ENCODE assay signal across 8 cellular contexts in genomic region chr7:92645531-92646061, GRCh38. TPM values are rescaled to one million over a fixed set of nuclear protein-coding genes. Genes with fewer than 3 reads are reported as not detected.
DNase-seq lines count a peak whose midpoint lies in the region; ATAC-seq lines count a peak whose summit lies in the region.

No MANE protein-coding gene starts in this region.

- no peak overlapping the region for H4K8ac ChIP-seq in neuronal stem cell (ENCODE audit: low read depth, low read length)

- ATAC-seq in aorta (ENCODE audit: low FRiP score): peak; percentile 58

- H2BK12ac ChIP-seq in neuronal stem cell (ENCODE audit: low read length): no peak overlapping the region

- H2AFZ ChIP-seq in neuronal stem cell (ENCODE audit: low read length): no peak overlapping the region

- H2BK120ac ChIP-seq in neuronal stem cell (ENCODE audit: low read depth, low read length): no peak overlapping the region

- H2BK5ac ChIP-seq in neuronal stem cell (ENCODE audit: low read length): no peak overlapping the region

- H3K36me3 ChIP-seq in aorta (ENCODE audit: control insufficient read depth in 1 of 2, insufficient read depth in 2 of 2, low read length in 1 of 2): no peaks in the 10 kb centered on the region
- H3K36me3 ChIP-seq in neuronal stem cell (replicated peaks in 1 of 2; ENCODE audit: control insufficient read depth in 2 of 2, insufficient read depth in 2 of 2, low read length in 2 of 2): no peaks in the 10 kb centered on the region

- no peaks in the 10 kb centered on the region for H3K79me1 ChIP-seq in neuronal stem cell (ENCODE audit: low read depth, low read length)

- H3K27me3 Mint-ChIP-seq in activated CD4-positive, alpha-beta memory T cell treated with anti-CD3 and anti-CD28 coated beads for 36 hours: no peaks in the 10 kb centered on the region

- H3K4me1 Mint-ChIP-seq in activated CD4-positive, alpha-beta memory T cell treated with anti-CD3 and anti-CD28 coated beads for 36 hours (ENCODE audit: low read depth): peaks cover 93% of the 10 kb centered on the region

- no peaks in the 10 kb centered on the region for H3K27me3 ChIP-seq in aorta (ENCODE audit: control insufficient read depth in 1 of 2, insufficient read depth in 2 of 2, low read length in 1 of 2)
- H3K27me3 ChIP-seq in neuronal stem cell (ENCODE audit: control insufficient read depth in 3 of 3, insufficient read depth in 3 of 3, low read depth in 1 of 3, low read length in 3 of 3): no peaks in the 10 kb centered on the region

- no peak overlapping the region for H4K91ac ChIP-seq in neuronal stem cell (ENCODE audit: low read depth, low read length, poor library complexity)

- no peak overlapping the region for H3K4me2 ChIP-seq in neuronal stem cell (ENCODE audit: insufficient read depth, low read length, poor library complexity, severe bottlenecking)

- 68 to 70% methylated on average over 8 of the region's 8 CpGs for WGBS in aorta, 2 donors
- WGBS in neuronal stem cell (ENCODE audit: extremely low coverage in 2 of 2, insufficient read length in 2 of 2, insufficient replicate concordance in 1 of 2), 2 donors: no CpG with 5 or more reads among the region's 8 CpGs

- H2BK15ac ChIP-seq in neuronal stem cell (ENCODE audit: low read length): no peak overlapping the region

- CTCF ChIA-PET in activated CD4-positive, alpha-beta memory T cell treated with anti-CD3 and anti-CD28 coated beads for 36 hours (lab: Charles Lee): interaction anchor here (0.7 to 1.9 kb wide), 5 partner anchors 10 to 24 kb away, joined by 3 to 9 read pairs (median 5); no protein-coding TSS in a partner anchor

- H3K27ac Mint-ChIP-seq in activated CD4-positive, alpha-beta memory T cell treated with anti-CD3 and anti-CD28 coated beads for 36 hours: peak overlapping the region; percentile 96

- POLR2A ChIA-PET in activated CD4-positive, alpha-beta memory T cell treated with anti-CD3 and anti-CD28 coated beads for 36 hours (lab: Charles Lee): interaction anchor here (0.7 to 7.8 kb wide), 7 partner anchors 10 to 187 kb away, joined by 3 to 85 read pairs (median 6); no protein-coding TSS in a partner anchor

- no peak overlapping the region for H3K23ac ChIP-seq in neuronal stem cell (ENCODE audit: low read depth, low read length, poor library complexity)

- no peak overlapping the region for H2AK5ac ChIP-seq in neuronal stem cell (ENCODE audit: low read depth, low read length)

- H3K36me3 Mint-ChIP-seq in activated CD4-positive, alpha-beta memory T cell treated with anti-CD3 and anti-CD28 coated beads for 36 hours: peaks cover 15% of the 10 kb centered on the region

- H3K27ac ChIP-seq in aorta (ENCODE audit: low read depth in 1 of 2, low read length in 2 of 2) (no peak overlapping the region), neuronal stem cell (replicated peaks; ENCODE audit: low read length) (no peak overlapping the region)

- DNase-seq in stimulated activated CD4-positive, alpha-beta T cell treated with anti-CD3 and anti-CD28 coated beads, Interleukin-1b, Interleukin-23, amount 100 ng/mL, for 48 hours: peak; percentile 63
- DNase-seq in stimulated activated CD4-positive, alpha-beta T cell treated with anti-CD3 and anti-CD28 coated beads, Interleukin-4, amount 100 ng/mL, for 4 hours: no peak
- peak; percentile 68 for DNase-seq in activated CD4-positive, alpha-beta memory T cell treated with anti-CD3 and anti-CD28 coated beads for 36 hours
- DNase-seq in iris pigment epithelial cell (ENCODE audit: low read depth) (peak; percentile 51), aorta (no peak), COR-L47 (lab: John Stamatoyannopoulos, UW) (no peak), GF-D8 (lab: John Stamatoyannopoulos, UW) (no peak), neuronal stem cell (ENCODE audit: low spot score) (no peak)

- H3K9me3 ChIP-seq in aorta (ENCODE audit: control insufficient read depth, low read length) (no peaks in the 10 kb centered on the region), neuronal stem cell (replicated peaks in 1 of 2; ENCODE audit: control insufficient read depth in 2 of 2, insufficient read depth in 1 of 2, low read depth in 1 of 2, low read length in 2 of 2) (peaks cover 0 to 3% of the 10 kb centered on the region in 2 donors)

- H3K4ac ChIP-seq in neuronal stem cell (ENCODE audit: low read length): no peak overlapping the region

- H3K4me3 ChIP-seq in aorta (ENCODE audit: low read length in 2 of 2): no peak overlapping the region
- no peak overlapping the region for H3K4me3 ChIP-seq in neuronal stem cell (ENCODE audit: low read length in 2 of 2)

- no peak overlapping the region for H3K14ac ChIP-seq in neuronal stem cell (ENCODE audit: low read length)

- intact Hi-C loops in activated CD4-positive, alpha-beta memory T cell treated with anti-CD3 and anti-CD28 coated beads for 36 hours (cut with micrococcal nuclease): loop anchor here (1.0 kb wide), 1 partner anchor 19 kb away; no protein-coding TSS in a partner anchor
- intact Hi-C loops in aorta (cut with DNase I): no loop called here

- no peak overlapping the region for H3K4me3 Mint-ChIP-seq in activated CD4-positive, alpha-beta memory T cell treated with anti-CD3 and anti-CD28 coated beads for 36 hours

- no peak overlapping the region for H3K9ac ChIP-seq in neuronal stem cell (ENCODE audit: low read depth, low read length, poor library complexity)

- H3K9me3 Mint-ChIP-seq in activated CD4-positive, alpha-beta memory T cell treated with anti-CD3 and anti-CD28 coated beads for 36 hours: no peaks in the 10 kb centered on the region

- H3K18ac ChIP-seq in neuronal stem cell (ENCODE audit: low read length): no peak overlapping the region

- H3K4me1 ChIP-seq in aorta (ENCODE audit: control insufficient read depth in 1 of 2, insufficient read depth in 2 of 2, low read length in 2 of 2): peaks cover 0 to 2% of the 10 kb centered on the region in 2 donors
- no peaks in the 10 kb centered on the region for H3K4me1 ChIP-seq in neuronal stem cell (ENCODE audit: control insufficient read depth in 2 of 2, insufficient read depth in 1 of 2, low read depth in 1 of 2, low read length in 2 of 2)

RNA-seq across cellular contexts. Expression of gene FAM133B, which starts 55.4 kb away (rescaled TPM):
- 10 to 100 TPM; 21.7 to 25.5 TPM for total RNA-seq in activated CD4-positive, alpha-beta memory T cell treated with anti-CD3 and anti-CD28 coated beads for 36 hours
- total RNA-seq in aorta: 10 to 100 TPM; 26.9 to 27.4 TPM
- 10 to 100 TPM; 12.3 to 19.9 TPM for polyA plus RNA-seq in aorta
- 91.8 TPM for polyA plus RNA-seq in neuronal stem cell (2013, experiment 1 of 2)
- polyA plus RNA-seq in neuronal stem cell (2013, experiment 2 of 2): 97.5 TPM

Comparison
In these comparisons a context has a peak if more than half of its experiments do, and no peak if none do; other contexts are left out.
1. DNase-seq: peak in stimulated activated CD4-positive, alpha-beta T cell treated with anti-CD3 and anti-CD28 coated beads, Interleukin-1b, Interleukin-23, amount 100 ng/mL, for 48 hours (single experiment), activated CD4-positive, alpha-beta memory T cell treated with anti-CD3 and anti-CD28 coated beads for 36 hours (single experiment) and iris pigment epithelial cell (single experiment); none in stimulated activated CD4-positive, alpha-beta T cell treated with anti-CD3 and anti-CD28 coated beads, Interleukin-4, amount 100 ng/mL, for 4 hours (0 of 2), aorta (0 of 2), COR-L47 (single experiment), GF-D8 (single experiment) and neuronal stem cell (single experiment).